21 cellular contexts compared by ENCODE assay signal in genomic region chr17:79362996-79363305, GRCh38.
DNase-seq lines count a peak whose midpoint lies in the region; ATAC-seq and TF ChIP-seq lines count a peak whose summit lies in the region.
"Had no signal": no experiment of that assay in that cellular context is flagged by ENCODE, and none has a peak within 500 bp of the region (broad histone marks: within the 10 kb centered on the region; RNA-seq: fewer than 3 reads in every experiment).

No MANE protein-coding gene starts in this region.

- H3K36me3 ChIP-seq in BLaER1: no peaks in the 10 kb centered on the region
- H3K36me3 ChIP-seq in RWPE2 (ENCODE audit: low read depth): no peaks in the 10 kb centered on the region
- no peaks in the 10 kb centered on the region for H3K36me3 ChIP-seq in osteoblast (ENCODE audit: insufficient read depth, low read length)
- H3K36me3 ChIP-seq: BE2C had no signal

- no peak overlapping the region for H2AFZ ChIP-seq in osteoblast (ENCODE audit: low read length)
- H2AFZ ChIP-seq: GM23248 had no signal

- DNase-seq in RWPE2 (ENCODE audit: low spot score): peak; percentile 25
- DNase-seq in dorsolateral prefrontal cortex: no peak
- DNase-seq in osteoblast (ENCODE audit: insufficient read length, low spot score, missing footprints): peak; percentile 39
- DNase-seq in putamen (ENCODE audit: low spot score): no peak
- DNase-seq in activated naive CD4-positive, alpha-beta T cell (lab: John Stamatoyannopoulos, UW): no peak
- DNase-seq: 8988T; ACHN; AML-193; BE2C; Caco-2; CD4-positive, CD25-positive, alpha-beta regulatory T cell; CD8-positive, alpha-beta T cell; DMS153; DND-41; GM23248; H7; HCEC 1CT had no signal

- H3K4me2 ChIP-seq in BLaER1 (peak overlapping the region; percentile 64), osteoblast (ENCODE audit: insufficient read depth, low read length) (no peak overlapping the region)
- H3K4me2 ChIP-seq: A549 had no signal

- intact Hi-C loops in dorsolateral prefrontal cortex (cut with DNase I): no loop called here

- H3K4me3 ChIP-seq in BLaER1 (no peak overlapping the region), RWPE2 (ENCODE audit: severe bottlenecking) (no peak overlapping the region), dorsolateral prefrontal cortex (no peak overlapping the region), osteoblast (ENCODE audit: insufficient read depth, low read length) (no peak overlapping the region)
- H3K4me3 ChIP-seq: A549, GM23248 had no signal

- no peak overlapping the region for H3K9ac ChIP-seq in BLaER1
- H3K9ac ChIP-seq: GM23248 had no signal

- no peaks in the 10 kb centered on the region for H3K79me2 ChIP-seq in osteoblast (ENCODE audit: insufficient read depth, low read length)

- H3K9me3 ChIP-seq in BLaER1 (no peaks in the 10 kb centered on the region), RWPE2 (ENCODE audit: severe bottlenecking) (no peaks in the 10 kb centered on the region), osteoblast (ENCODE audit: low read depth, low read length) (no peaks in the 10 kb centered on the region)
- H3K9me3 ChIP-seq: A549, BE2C, Caco-2 had no signal

- ATAC-seq in RWPE2 (ENCODE audit: low read depth) (no peak), HG02759 (IDR thresholded peaks at IDR 0.05; ENCODE audit: unreplicated experiment) (no peak)
- ATAC-seq: A549; CD8-positive, alpha-beta T cell had no signal

- H3K27me3 ChIP-seq in BLaER1 (peaks cover 14% of the 10 kb centered on the region), RWPE2 (ENCODE audit: insufficient read depth, poor library complexity, severe bottlenecking) (peaks cover 100% of the 10 kb centered on the region), dorsolateral prefrontal cortex (peaks cover 0 to 38% (median 0%) of the 10 kb centered on the region in 45 donors), osteoblast (ENCODE audit: insufficient read depth, low read length) (peaks cover 16% of the 10 kb centered on the region)

- no peak for TF ChIP-seq CTCF in RWPE2 (IDR thresholded peaks at IDR 0.05; ENCODE audit: poor library complexity, severe bottlenecking)
- TF ChIP-seq CTCF in dorsolateral prefrontal cortex (IDR thresholded peaks at IDR 0.05 in 54 of 56, conservative IDR thresholded peaks at IDR 0.05 in 2 of 56; ENCODE audit: low read depth in 1 of 56, partially characterized antibody in 56 of 56): no peak
- no peak for TF ChIP-seq CTCF in osteoblast (IDR thresholded peaks at IDR 0.05; ENCODE audit: extremely low read depth, low read depth, low read length)

- H4K20me1 ChIP-seq in BLaER1: peaks cover 5% of the 10 kb centered on the region; the same call in 1 of the 2 replicates
- no peaks in the 10 kb centered on the region for H4K20me1 ChIP-seq in osteoblast (ENCODE audit: insufficient read depth, low read length)

- H3K27ac ChIP-seq in BLaER1: no peak overlapping the region
- no peak overlapping the region for H3K27ac ChIP-seq in RWPE2 (ENCODE audit: poor library complexity, severe bottlenecking)
- peak overlapping the region in 30 of 59 donors; percentile 11 to 79 (median 52) for H3K27ac ChIP-seq in dorsolateral prefrontal cortex
- H3K27ac ChIP-seq in osteoblast (ENCODE audit: low read depth, low read length): no peak overlapping the region
- H3K27ac ChIP-seq: A549, C4-2B, GM23248 had no signal

- H3K4me1 ChIP-seq in BLaER1: peaks cover 32% of the 10 kb centered on the region
- no peaks in the 10 kb centered on the region for H3K4me1 ChIP-seq in RWPE2 (ENCODE audit: insufficient read depth, poor library complexity, severe bottlenecking)
- H3K4me1 ChIP-seq in osteoblast (ENCODE audit: insufficient read depth, low read length): no peaks in the 10 kb centered on the region
- H3K4me1 ChIP-seq: BE2C, Caco-2 had no signal

Comparison
In these comparisons a context has a peak if more than half of its experiments do, and no peak if none do; other contexts are left out.
1. H3K27ac ChIP-seq: peak in dorsolateral prefrontal cortex (30 of 59); none in BLaER1 (single experiment), RWPE2 (single experiment) and osteoblast (single experiment).
2. DNase-seq: peak in RWPE2 (single experiment) and osteoblast (single experiment); none in dorsolateral prefrontal cortex (0 of 10), putamen (single experiment) and activated naive CD4-positive, alpha-beta T cell (0 of 4).